In genomic region chr6:18360188-18360587, GRCh38 we compare ENCODE assay signal across 18 cellular contexts. TPM values are rescaled to one million over a fixed set of nuclear protein-coding genes. Genes with fewer than 3 reads are reported as not detected.
DNase-seq lines count a peak whose midpoint lies in the region; ATAC-seq and TF ChIP-seq lines count a peak whose summit lies in the region.
"Had no signal": no experiment of that assay in that cellular context is flagged by ENCODE, and none has a peak within 500 bp of the region (broad histone marks: within the 10 kb centered on the region; RNA-seq: fewer than 3 reads in every experiment).

No MANE protein-coding gene starts in this region.

- peak; percentile 41 for ATAC-seq in GM18511 (IDR thresholded peaks at IDR 0.05; ENCODE audit: unreplicated experiment)
- peak; percentile 42 for ATAC-seq in HG03175 (IDR thresholded peaks at IDR 0.05; ENCODE audit: unreplicated experiment)
- ATAC-seq in psoas muscle: peak in 3 of 4 donors; percentile 18 to 65 (median 21)
- ATAC-seq: activated CD4-positive, alpha-beta T cell treated with anti-CD3 and anti-CD28 coated beads for 36 hours; activated naive CD8-positive, alpha-beta T cell treated with anti-CD3 and anti-CD28 coated beads, Interleukin-2, amount 50 U/mL, for 24 hours had no signal

- H3K9me3 ChIP-seq in psoas muscle: no peaks in the 10 kb centered on the region
- no peaks in the 10 kb centered on the region for H3K9me3 ChIP-seq in adrenal gland (replicated peaks in 1 of 3)
- H3K9me3 ChIP-seq: sigmoid colon, vagina had no signal

- in situ Hi-C loops in KBM-7 (cut with MboI; ENCODE audit: low pct_unique_long_range_greater_than_20kb, low sequenced_read_pairs): no loop called here

- 16 to 45% (median 38%) methylated on average over 1 of the region's 1 CpG for WGBS in psoas muscle, 3 donors
- WGBS in adrenal gland, 4 donors: 69 to 89% (median 76%) methylated on average over 1 of the region's 1 CpG

- H3K36me3 ChIP-seq in psoas muscle (ENCODE audit: insufficient read depth in 1 of 2, low read depth in 1 of 2) (no peaks in the 10 kb centered on the region), adrenal gland (replicated peaks in 1 of 2) (no peaks in the 10 kb centered on the region)
- H3K36me3 ChIP-seq: sigmoid colon, vagina had no signal

- DNase-seq in RPMI8226 (peak; percentile 75), psoas muscle (no peak), adrenal gland (no peak), T-helper 9 cell (no peak), KBM-7 (no peak), 8988T (no peak)
- DNase-seq: activated CD4-positive, alpha-beta T cell treated with anti-CD3 and anti-CD28 coated beads for 36 hours; activated naive CD8-positive, alpha-beta T cell treated with anti-CD3 and anti-CD28 coated beads, Interleukin-2, amount 50 U/mL, for 24 hours; Calu3; dermis blood vessel endothelial cell; erythroblast; NCI-H2107; NCI-H526; sigmoid colon; stimulated activated CD4-positive, alpha-beta T cell treated with anti-CD3 and anti-CD28 coated beads, Interleukin-2, amount 100 ng/mL, for 48 hours had no signal

- TF ChIP-seq CTCF in psoas muscle (IDR thresholded peaks at IDR 0.05) (no peak), adrenal gland (IDR thresholded peaks at IDR 0.05) (no peak)

- intact Hi-C loops in psoas muscle (cut with DNase I): no loop called here
- intact Hi-C loops in adrenal gland (cut with DNase I): no loop called here

- no peak for TF ChIP-seq POLR2A in adrenal gland (IDR thresholded peaks at IDR 0.05)

- peak overlapping the region; percentile 84 for H3K27ac ChIP-seq in psoas muscle
- H3K27ac ChIP-seq in adrenal gland: peak overlapping the region in 1 of 5 donors; percentile 5
- H3K27ac ChIP-seq: vagina had no signal

- H3K27me3 ChIP-seq in psoas muscle (ENCODE audit: insufficient read depth in 3 of 3, low read length in 2 of 3): no peaks in the 10 kb centered on the region
- no peaks in the 10 kb centered on the region for H3K27me3 ChIP-seq in adrenal gland
- H3K27me3 ChIP-seq: sigmoid colon, vagina had no signal

- H3K4me1 ChIP-seq in psoas muscle (peaks cover 39% of the 10 kb centered on the region), adrenal gland (replicated peaks in 1 of 2) (no peaks in the 10 kb centered on the region)

- H3K4me3 ChIP-seq in psoas muscle: no peak overlapping the region
- no peak overlapping the region for H3K4me3 ChIP-seq in adrenal gland
- H3K4me3 ChIP-seq: sigmoid colon, vagina had no signal

RNA-seq across cellular contexts. Expression of gene RNF144B, which starts 27.0 kb away (rescaled TPM):
- 10 to 100 TPM; 33.6 to 94.9 (median 65.4) TPM for total RNA-seq in psoas muscle
- 10 to 100 TPM in 1 of 3 donors, 1 to 10 TPM in 2; 6.0 to 34.5 (median 7.9) TPM for polyA plus RNA-seq in psoas muscle
- 10 to 100 TPM in 1 of 8 donors, 1 to 10 TPM in 7; 3.2 to 11.0 (median 8.4) TPM for total RNA-seq in adrenal gland
- 1 to 10 TPM; 1.9 to 2.4 (median 2.4) TPM for polyA plus RNA-seq in adrenal gland
